2 cellular contexts compared by ENCODE assay signal in the genomic region with DNA sequence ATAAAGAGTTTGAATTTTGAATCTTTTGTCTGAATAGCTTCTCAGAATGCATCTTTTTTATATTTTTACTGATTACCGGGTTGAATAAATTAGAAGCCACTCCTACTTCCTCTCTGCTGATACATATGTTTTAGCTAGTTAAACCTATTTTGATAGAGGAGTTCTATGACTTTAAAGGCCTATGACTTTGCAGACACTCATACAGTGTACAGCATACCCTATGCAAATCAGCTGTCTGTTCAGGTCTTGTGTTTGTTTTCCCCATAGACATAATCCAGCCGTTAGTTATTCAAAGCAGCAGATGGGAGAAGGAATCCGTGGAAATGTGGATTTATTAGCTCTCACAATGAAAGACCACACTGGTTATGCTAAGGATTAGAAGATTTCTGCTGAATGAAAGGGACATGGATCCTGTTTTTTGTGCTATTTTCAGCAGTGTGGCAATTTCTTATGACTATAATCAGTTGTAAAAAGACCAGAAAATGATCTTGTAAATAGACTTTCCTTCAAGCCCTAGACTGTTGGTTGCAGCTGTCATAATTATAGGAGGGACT.
TF ChIP-seq lines count a peak whose summit lies in the region.

No MANE protein-coding gene starts in this region.

TF ChIP-seq in SK-N-SH treated with all-trans-retinoic acid at 6 μM for 48 hours, 23 proteins besides CTCF, POLR2A, EP300 and RAD21 (continued from another document):
- no peak for TF ChIP-seq TSHZ2 (CRISPR knock-in tag; IDR thresholded peaks at IDR 0.05)

TF ChIP-seq in SK-N-SH, 30 proteins besides CTCF, POLR2A, EP300 and RAD21 (continued from another document):
- TF ChIP-seq RFX5 (IDR thresholded peaks at IDR 0.05; ENCODE audit: low read length) (no peak), ELF1 (IDR thresholded peaks at IDR 0.05) (no peak)
- TF ChIP-seq, protein P1, sequence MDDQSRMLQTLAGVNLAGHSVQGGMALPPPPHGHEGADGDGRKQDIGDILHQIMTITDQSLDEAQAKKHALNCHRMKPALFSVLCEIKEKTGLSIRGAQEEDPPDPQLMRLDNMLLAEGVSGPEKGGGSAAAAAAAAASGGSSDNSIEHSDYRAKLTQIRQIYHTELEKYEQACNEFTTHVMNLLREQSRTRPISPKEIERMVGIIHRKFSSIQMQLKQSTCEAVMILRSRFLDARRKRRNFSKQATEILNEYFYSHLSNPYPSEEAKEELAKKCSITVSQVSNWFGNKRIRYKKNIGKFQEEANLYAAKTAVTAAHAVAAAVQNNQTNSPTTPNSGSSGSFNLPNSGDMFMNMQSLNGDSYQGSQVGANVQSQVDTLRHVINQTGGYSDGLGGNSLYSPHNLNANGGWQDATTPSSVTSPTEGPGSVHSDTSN (IDR thresholded peaks at IDR 0.05), result no peak
